Comparison of ENCODE assay signal across 23 cellular contexts in genomic region chr16:3774819-3775218, GRCh38. TPM values are rescaled to one million over a fixed set of nuclear protein-coding genes. Genes with fewer than 3 reads are reported as not detected.
DNase-seq lines count a peak whose midpoint lies in the region; ATAC-seq, FAIRE-seq and TF ChIP-seq lines count a peak whose summit lies in the region.
"Had no signal": no experiment of that assay in that cellular context is flagged by ENCODE, and none has a peak within 500 bp of the region (broad histone marks: within the 10 kb centered on the region; RNA-seq: fewer than 3 reads in every experiment).

No MANE protein-coding gene starts in this region.

- H3K9me3 ChIP-seq in H1 (ENCODE audit: insufficient read depth in 2 of 2, low read depth in 1 of 2, low read length in 1 of 2) (no peaks in the 10 kb centered on the region), mesenchymal stem cell (ENCODE audit: control insufficient read depth, low read length) (no peaks in the 10 kb centered on the region)
- H3K9me3 ChIP-seq: body of pancreas, SK-N-SH had no signal

- WGBS in H1 (ENCODE audit: extremely low coverage in 1 of 2, insufficient coverage in 1 of 2, insufficient read length in 1 of 2, insufficient replicate concordance in 2 of 2, low coverage in 1 of 2, low lambda C conversion rate in 2 of 2, missing lambda C conversion rate in 1 of 2), 2 experiments: 89% methylated on average over 6 of the region's 6 CpGs; no CpG with 5 or more reads in 1 of the 2 experiments
- 96% methylated on average over 6 of the region's 6 CpGs for WGBS in mesenchymal stem cell

- no peak overlapping the region for H3K4me3 Mint-ChIP-seq in activated T-cell treated with anti-CD3 and anti-CD28 coated beads, Interleukin-2, amount 50 U/mL, for 24 hours
- H3K4me3 Mint-ChIP-seq in stimulated activated naive B cell treated with anti-CD40 and anti-IgM and Interleukin-4, amounts not matched to agents 10 μg/mL and 1 μg/mL and 100 μg/mL, for 72 hours: no peak overlapping the region
- H3K4me3 Mint-ChIP-seq: activated CD8-positive, alpha-beta memory T cell treated with anti-CD3 and anti-CD28 coated beads, Interleukin-2, amount 10 ng/mL, durations not matched to agents 7 days and 5 days; activated naive CD4-positive, alpha-beta T cell treated with anti-CD3 and anti-CD28 coated beads for 36 hours; activated T-helper 1 cell treated with anti-CD3 and anti-CD28 coated beads, Interleukin-12 subunit alpha, Interleukin-12 subunit beta, Interleukin-2, Interleukin-4 antibody, amounts not matched to agents 30 ng/mL and 10 ng/mL and 1 ng/mL, durations not matched to agents 14 hours and 24 hours and 36 hours; memory B cell; stimulated activated memory B cell treated with anti-CD40 and anti-IgM and Interleukin-4, amounts not matched to agents 10 μg/mL and 1 μg/mL and 100 μg/mL, for 72 hours had no signal

- H3K79me1 ChIP-seq in H1 (ENCODE audit: low read depth, low read length) (peaks cover 2% of the 10 kb centered on the region; the same call in 1 of the 2 replicates), mesenchymal stem cell (replicated peaks; ENCODE audit: low read length, poor library complexity, severe bottlenecking) (peaks cover 40% of the 10 kb centered on the region)

- H3K4me1 Mint-ChIP-seq in activated T-cell treated with anti-CD3 and anti-CD28 coated beads, Interleukin-2, amount 50 U/mL, for 24 hours (ENCODE audit: low read depth): no peaks in the 10 kb centered on the region
- H3K4me1 Mint-ChIP-seq in stimulated activated naive B cell treated with anti-CD40 and anti-IgM and Interleukin-4, amounts not matched to agents 10 μg/mL and 1 μg/mL and 100 μg/mL, for 72 hours: peaks cover 0 to 5% of the 10 kb centered on the region in 2 donors
- H3K4me1 Mint-ChIP-seq: activated CD8-positive, alpha-beta memory T cell treated with anti-CD3 and anti-CD28 coated beads, Interleukin-2, amount 10 ng/mL, durations not matched to agents 7 days and 5 days; memory B cell; stimulated activated memory B cell treated with anti-CD40 and anti-IgM and Interleukin-4, amounts not matched to agents 10 μg/mL and 1 μg/mL and 100 μg/mL, for 72 hours had no signal

- H2BK15ac ChIP-seq in H1 (ENCODE audit: low read length) (no peak overlapping the region), mesenchymal stem cell (ENCODE audit: low read depth, poor library complexity, severe bottlenecking) (no peak overlapping the region)

- no peak overlapping the region for H3K4me3 ChIP-seq in H1 (ENCODE audit: extremely low read depth in 1 of 4, insufficient read depth in 2 of 4, low read depth in 3 of 4, low read length in 4 of 4)
- no peak overlapping the region for H3K4me3 ChIP-seq in mesenchymal stem cell (ENCODE audit: insufficient read depth in 1 of 2, low read depth in 1 of 2, low read length in 2 of 2)
- H3K4me3 ChIP-seq: body of pancreas, GM23248, skin epidermis had no signal

- H3K9ac ChIP-seq in H1 (replicated peaks in 1 of 4; ENCODE audit: extremely low read depth in 1 of 4, low read depth in 3 of 4, low read length in 3 of 4) (no peak overlapping the region), mesenchymal stem cell (ENCODE audit: low read length) (no peak overlapping the region)
- H3K9ac ChIP-seq: GM23248, SK-N-SH had no signal

- H3K36me3 ChIP-seq in H1 (ENCODE audit: control insufficient read depth in 2 of 4, insufficient read depth in 4 of 4, low read length in 3 of 4): peaks cover 4 to 65% (median 30%) of the 10 kb centered on the region in 4 experiments; a peak in 7 of 8 replicates
- peaks cover 58 to 82% of the 10 kb centered on the region in 2 experiments for H3K36me3 ChIP-seq in mesenchymal stem cell (ENCODE audit: control insufficient read depth in 1 of 2, insufficient read depth in 2 of 2, low read depth in 1 of 2, low read length in 2 of 2)

- POLR2A ChIA-PET in H1 (lab: Charles Lee; ENCODE audit: partially characterized antibody): no interaction called here

- FAIRE-seq in H1 (lab: Jason Lieb, UNC): no peak

- H3K56ac ChIP-seq in H1 (replicated peaks; ENCODE audit: insufficient read length, low read depth, low read length): no peak overlapping the region

- H2BK5ac ChIP-seq in H1 (ENCODE audit: low read depth, low read length) (peak overlapping the region; percentile 13; the same call in 1 of the 2 replicates), mesenchymal stem cell (ENCODE audit: low read depth, low read length, poor library complexity, severe bottlenecking) (no peak overlapping the region)

- no peak overlapping the region for H4K5ac ChIP-seq in H1 (ENCODE audit: insufficient read length, low read depth, low read length)

- H3K36me3 Mint-ChIP-seq in activated T-cell treated with anti-CD3 and anti-CD28 coated beads, Interleukin-2, amount 50 U/mL, for 24 hours (ENCODE audit: low read depth): peaks cover 85% of the 10 kb centered on the region
- H3K36me3 Mint-ChIP-seq in stimulated activated naive B cell treated with anti-CD40 and anti-IgM and Interleukin-4, amounts not matched to agents 10 μg/mL and 1 μg/mL and 100 μg/mL, for 72 hours: peaks cover 35 to 44% of the 10 kb centered on the region in 2 donors

- H3K27ac Mint-ChIP-seq in activated T-cell treated with anti-CD3 and anti-CD28 coated beads, Interleukin-2, amount 50 U/mL, for 24 hours: peak overlapping the region; percentile 7
- H3K27ac Mint-ChIP-seq in stimulated activated naive B cell treated with anti-CD40 and anti-IgM and Interleukin-4, amounts not matched to agents 10 μg/mL and 1 μg/mL and 100 μg/mL, for 72 hours: peak overlapping the region; percentile 1
- H3K27ac Mint-ChIP-seq: activated CD8-positive, alpha-beta memory T cell treated with anti-CD3 and anti-CD28 coated beads, Interleukin-2, amount 10 ng/mL, durations not matched to agents 7 days and 5 days; activated naive CD4-positive, alpha-beta T cell treated with anti-CD3 and anti-CD28 coated beads for 36 hours; activated T-helper 1 cell treated with anti-CD3 and anti-CD28 coated beads, Interleukin-12 subunit alpha, Interleukin-12 subunit beta, Interleukin-2, Interleukin-4 antibody, amounts not matched to agents 30 ng/mL and 10 ng/mL and 1 ng/mL, durations not matched to agents 14 hours and 24 hours and 36 hours; memory B cell; stimulated activated memory B cell treated with anti-CD40 and anti-IgM and Interleukin-4, amounts not matched to agents 10 μg/mL and 1 μg/mL and 100 μg/mL, for 72 hours had no signal

- H4K8ac ChIP-seq in H1 (ENCODE audit: extremely low read depth, insufficient read depth, low read length) (no peak overlapping the region), mesenchymal stem cell (ENCODE audit: low read length) (peak overlapping the region; percentile 14)

- no peak overlapping the region for H3K18ac ChIP-seq in H1 (ENCODE audit: extremely low read depth, low read length)
- no peak overlapping the region for H3K18ac ChIP-seq in mesenchymal stem cell (ENCODE audit: low read depth in 1 of 2, low read length in 2 of 2)

- H3K14ac ChIP-seq in H1 (ENCODE audit: insufficient read length): no peak overlapping the region
- H3K14ac ChIP-seq in mesenchymal stem cell (ENCODE audit: low read length in 2 of 2): no peak overlapping the region

- no peak for DNase-seq in activated T-cell treated with anti-CD3 and anti-CD28 coated beads, Interleukin-2, amount 50 U/mL, for 24 hours
- DNase-seq in activated T-cell treated with anti-CD3 and anti-CD28 coated beads, Interleukin-2, amount 50 U/mL, for 1 hour: no peak
- DNase-seq in H1 (ENCODE audit: low read depth in 1 of 2, low spot score in 2 of 2) (no peak), mesenchymal stem cell (no peak), NCI-H2196 (lab: John Stamatoyannopoulos, UW; ENCODE audit: unreplicated experiment) (no peak)
- DNase-seq in stimulated activated naive B cell treated with anti-CD40 and anti-IgM and Interleukin-4, amounts not matched to agents 10 μg/mL and 1 μg/mL and 100 μg/mL, for 72 hours: no peak
- no peak for DNase-seq in activated CD8-positive, alpha-beta memory T cell treated with anti-CD3 and anti-CD28 coated beads, Interleukin-2, amount 50 U/mL, for 48 hours
- DNase-seq: activated CD4-positive, CD25-positive, alpha-beta regulatory T cell; activated CD8-positive, alpha-beta memory T cell treated with anti-CD3 and anti-CD28 coated beads, Interleukin-2, amount 10 ng/mL, durations not matched to agents 7 days and 5 days; activated naive CD4-positive, alpha-beta T cell treated with anti-CD3 and anti-CD28 coated beads for 36 hours; Calu3; GF-D8; NCI-H1048; NCI-H187; NCI-H510A treated with DMSO at 0.1 percent for 48 hours; SK-N-SH had no signal

- H2AFZ ChIP-seq in H1 (ENCODE audit: low read length) (no peak overlapping the region), mesenchymal stem cell (ENCODE audit: low read depth, low read length) (no peak overlapping the region)
- H2AFZ ChIP-seq: GM23248 had no signal

- TF ChIP-seq RAD21 in H1 (IDR thresholded peaks at IDR 0.05 in 1 of 2, conservative IDR thresholded peaks at IDR 0.05 in 1 of 2; ENCODE audit: low read depth in 2 of 2, low read length in 2 of 2): no peak

- no peaks in the 10 kb centered on the region for H3K9me3 Mint-ChIP-seq in activated T-cell treated with anti-CD3 and anti-CD28 coated beads, Interleukin-2, amount 50 U/mL, for 24 hours
- H3K9me3 Mint-ChIP-seq in stimulated activated naive B cell treated with anti-CD40 and anti-IgM and Interleukin-4, amounts not matched to agents 10 μg/mL and 1 μg/mL and 100 μg/mL, for 72 hours: no peaks in the 10 kb centered on the region
- H3K9me3 Mint-ChIP-seq: activated naive CD4-positive, alpha-beta T cell treated with anti-CD3 and anti-CD28 coated beads for 36 hours; activated T-helper 1 cell treated with anti-CD3 and anti-CD28 coated beads, Interleukin-12 subunit alpha, Interleukin-12 subunit beta, Interleukin-2, Interleukin-4 antibody, amounts not matched to agents 30 ng/mL and 10 ng/mL and 1 ng/mL, durations not matched to agents 14 hours and 24 hours and 36 hours; memory B cell; stimulated activated memory B cell treated with anti-CD40 and anti-IgM and Interleukin-4, amounts not matched to agents 10 μg/mL and 1 μg/mL and 100 μg/mL, for 72 hours had no signal

- no peaks in the 10 kb centered on the region for H3K4me1 ChIP-seq in H1 (replicated peaks in 1 of 4; ENCODE audit: control insufficient read depth in 3 of 4, insufficient read depth in 4 of 4, low read length in 3 of 4)
- no peaks in the 10 kb centered on the region for H3K4me1 ChIP-seq in mesenchymal stem cell (ENCODE audit: control insufficient read depth, insufficient read depth, low read depth, low read length)

- H3K4ac ChIP-seq in H1 (replicated peaks; ENCODE audit: insufficient read length, low read depth, low read length): no peak overlapping the region
- H3K4ac ChIP-seq in mesenchymal stem cell (ENCODE audit: low read depth in 1 of 2, low read length in 2 of 2): no peak overlapping the region

- no peak overlapping the region for H2BK20ac ChIP-seq in H1 (ENCODE audit: low read length)

- H2AK5ac ChIP-seq in H1 (ENCODE audit: low read depth, low read length) (no peak overlapping the region), mesenchymal stem cell (ENCODE audit: low read length, severe bottlenecking) (no peak overlapping the region)

- no peak overlapping the region for H3K27ac ChIP-seq in H1 (ENCODE audit: low read depth, low read length)
- no peak overlapping the region for H3K27ac ChIP-seq in mesenchymal stem cell (ENCODE audit: low read length, poor library complexity, severe bottlenecking)
- H3K27ac ChIP-seq: body of pancreas, GM23248 had no signal

- H4K91ac ChIP-seq in H1 (replicated peaks; ENCODE audit: insufficient read length, low read length) (no peak overlapping the region), mesenchymal stem cell (ENCODE audit: low read length) (no peak overlapping the region)

- H3K79me2 ChIP-seq in H1 (ENCODE audit: control insufficient read depth in 1 of 2, insufficient read depth in 2 of 2, low read length in 2 of 2): no peaks in the 10 kb centered on the region

- H3K4me2 ChIP-seq in H1 (ENCODE audit: insufficient read depth in 1 of 2, low read depth in 2 of 2, low read length in 2 of 2) (no peak overlapping the region), mesenchymal stem cell (ENCODE audit: low read length, poor library complexity, severe bottlenecking) (no peak overlapping the region)
- H3K4me2 ChIP-seq: SK-N-SH had no signal

- no peaks in the 10 kb centered on the region for H3K27me3 Mint-ChIP-seq in activated T-cell treated with anti-CD3 and anti-CD28 coated beads, Interleukin-2, amount 50 U/mL, for 24 hours
- no peaks in the 10 kb centered on the region for H3K27me3 Mint-ChIP-seq in stimulated activated naive B cell treated with anti-CD40 and anti-IgM and Interleukin-4, amounts not matched to agents 10 μg/mL and 1 μg/mL and 100 μg/mL, for 72 hours
- H3K27me3 Mint-ChIP-seq: activated CD8-positive, alpha-beta memory T cell treated with anti-CD3 and anti-CD28 coated beads, Interleukin-2, amount 10 ng/mL, durations not matched to agents 7 days and 5 days; memory B cell; stimulated activated memory B cell treated with anti-CD40 and anti-IgM and Interleukin-4, amounts not matched to agents 10 μg/mL and 1 μg/mL and 100 μg/mL, for 72 hours had no signal

- H2BK120ac ChIP-seq in H1 (replicated peaks; ENCODE audit: low read depth, low read length) (no peak overlapping the region), mesenchymal stem cell (ENCODE audit: low read depth, low read length) (no peak overlapping the region)

- TF ChIP-seq POLR2A in H1 (IDR thresholded peaks at IDR 0.05; ENCODE audit: control extremely low read depth in 1 of 2, low read depth in 2 of 2, low read length in 2 of 2): no peak

- H3K27me3 ChIP-seq in H1 (replicated peaks in 1 of 4; ENCODE audit: control insufficient read depth in 3 of 4, extremely low read depth in 1 of 4, insufficient read depth in 3 of 4, low read length in 3 of 4) (no peaks in the 10 kb centered on the region), mesenchymal stem cell (ENCODE audit: control insufficient read depth in 1 of 2, insufficient read depth in 1 of 2, low read length in 2 of 2) (no peaks in the 10 kb centered on the region)
- H3K27me3 ChIP-seq: body of pancreas had no signal

- peaks cover 4 to 8% of the 10 kb centered on the region in 2 experiments for H4K20me1 ChIP-seq in H1 (replicated peaks in 1 of 2; ENCODE audit: control insufficient read depth in 1 of 2, insufficient read depth in 2 of 2, low read length in 2 of 2)

- no peak overlapping the region for H2BK12ac ChIP-seq in H1 (ENCODE audit: low read depth, low read length)
- H2BK12ac ChIP-seq in mesenchymal stem cell (ENCODE audit: low read length in 2 of 2): no peak overlapping the region

- H3K23ac ChIP-seq in H1 (ENCODE audit: insufficient read length) (no peak overlapping the region), mesenchymal stem cell (ENCODE audit: low read length in 2 of 2) (no peak overlapping the region)

- CTCF ChIA-PET in H1 (lab: Charles Lee; ENCODE audit: partially characterized antibody): no interaction called here

- H3K23me2 ChIP-seq in H1 (ENCODE audit: low read depth, low read length): no peaks in the 10 kb centered on the region

- no peak for ATAC-seq in stimulated activated naive B cell treated with anti-CD40 and anti-IgM and Interleukin-4, amounts not matched to agents 10 μg/mL and 1 μg/mL and 100 μg/mL, for 72 hours (replicated peaks)
- ATAC-seq in GM18498 (IDR thresholded peaks at IDR 0.05; ENCODE audit: unreplicated experiment): no peak
- ATAC-seq: activated CD8-positive, alpha-beta memory T cell treated with anti-CD3 and anti-CD28 coated beads, Interleukin-2, amount 10 ng/mL, durations not matched to agents 7 days and 5 days; body of pancreas; stimulated activated memory B cell treated with anti-CD40 and anti-IgM and Interleukin-4, amounts not matched to agents 10 μg/mL and 1 μg/mL and 100 μg/mL, for 72 hours had no signal

- no peak for TF ChIP-seq CTCF in H1 (IDR thresholded peaks at IDR 0.05; ENCODE audit: control extremely low read depth in 1 of 3, insufficient read depth in 1 of 3, low read depth in 1 of 3, low read length in 3 of 3)

- no peak for TF ChIP-seq EP300 in H1 (IDR thresholded peaks at IDR 0.05; ENCODE audit: borderline replicate concordance in 1 of 2, low read depth in 2 of 2, low read length in 2 of 2)

RNA-seq across cellular contexts. Expression of gene TRAP1, which starts 57.5 kb away (rescaled TPM):
- 215 and 222 TPM in 2 replicates for total RNA-seq in H1 (2021; fragmentation: NEBNext Ultra II Directional; extraction: Animal tissue kit (Norgen Biotek cat#: 25700))
- polyA plus RNA-seq in H1 (2011; rRNA removed): 283 and 353 TPM in 2 replicates
- 294 TPM for polyA plus RNA-seq in H1 (2011; cell fraction: cytosol; rRNA removed)
- 691 TPM for polyA plus RNA-seq in H1 (2011; cell fraction: nucleus; rRNA removed)
- 238 to 338 TPM (median 307 TPM) in 4 replicates for polyA plus RNA-seq in H1 (2012, experiment 1 of 2)
- 231 TPM for polyA plus RNA-seq in H1 (2012, experiment 2 of 2)
- 287 TPM for polyA plus RNA-seq in H1 (2013, experiment 1 of 2)
- polyA plus RNA-seq in H1 (2013, experiment 2 of 2): 257 TPM
- polyA minus RNA-seq in H1 (2011; rRNA and poly(A)+ RNA removed): 361 and 364 TPM in 2 replicates
- polyA minus RNA-seq in H1 (2011; cell fraction: cytosol; rRNA and poly(A)+ RNA removed): 128 TPM
- polyA minus RNA-seq in H1 (2011; cell fraction: nucleus; rRNA and poly(A)+ RNA removed): 138 TPM
- polyA plus RNA-seq in mesenchymal stem cell (2013, experiment 1 of 2): 45.0 TPM
- 44.5 TPM for polyA plus RNA-seq in mesenchymal stem cell (2013, experiment 2 of 2)
